Comparison of ENCODE assay signal across 14 cellular contexts in genomic region chr6:3340358-3340798, GRCh38.
DNase-seq lines count a peak whose midpoint lies in the region; ATAC-seq and TF ChIP-seq lines count a peak whose summit lies in the region.
"Had no signal": no experiment of that assay in that cellular context is flagged by ENCODE, and none has a peak within 500 bp of the region (broad histone marks: within the 10 kb centered on the region; RNA-seq: fewer than 3 reads in every experiment).

No MANE protein-coding gene starts in this region.

- H3K27me3 Mint-ChIP-seq in nephron progenitor cell (ENCODE audit: low read depth, poor library complexity) (no peaks in the 10 kb centered on the region), type B pancreatic cell (no peaks in the 10 kb centered on the region)
- peaks cover 15 to 41% of the 10 kb centered on the region in 2 donors for H3K27me3 Mint-ChIP-seq in CD8-positive, alpha-beta memory T cell

- H3K4me3 Mint-ChIP-seq in nephron progenitor cell (no peak overlapping the region), type B pancreatic cell (peak overlapping the region; percentile 37)
- no peak overlapping the region for H3K4me3 Mint-ChIP-seq in CD8-positive, alpha-beta memory T cell
- H3K4me3 Mint-ChIP-seq: CD4-positive, CD25-positive, alpha-beta regulatory T cell had no signal

- in situ Hi-C loops in KBM-7 (cut with MboI; ENCODE audit: low pct_unique_long_range_greater_than_20kb, low sequenced_read_pairs): no loop called here

- H3K4me1 Mint-ChIP-seq in nephron progenitor cell (peaks cover 86% of the 10 kb centered on the region), type B pancreatic cell (ENCODE audit: unreplicated experiment) (peaks cover 70% of the 10 kb centered on the region)
- peaks cover 5 to 7% (median 6%) of the 10 kb centered on the region in 3 donors for H3K4me1 Mint-ChIP-seq in CD8-positive, alpha-beta memory T cell

- TF ChIP-seq CTCF in WERI-Rb-1 (IDR thresholded peaks at IDR 0.05; ENCODE audit: low read depth, low read length) (no peak), nephron progenitor cell (IDR thresholded peaks at IDR 0.05) (no peak), type B pancreatic cell (conservative IDR thresholded peaks at IDR 0.05) (no peak)

- no peaks in the 10 kb centered on the region for H3K27me3 ChIP-seq in WERI-Rb-1 (ENCODE audit: insufficient read depth, low read depth, severe bottlenecking)
- no peaks in the 10 kb centered on the region for H3K27me3 ChIP-seq in CD8-positive, alpha-beta memory T cell (ENCODE audit: insufficient read depth, low read length, poor library complexity, severe bottlenecking)

- H3K36me3 Mint-ChIP-seq in nephron progenitor cell (ENCODE audit: low read depth) (no peaks in the 10 kb centered on the region), type B pancreatic cell (peaks cover 4% of the 10 kb centered on the region)
- H3K36me3 Mint-ChIP-seq in CD8-positive, alpha-beta memory T cell: no peaks in the 10 kb centered on the region

- peak overlapping the region; percentile 93 for H3K27ac ChIP-seq in WERI-Rb-1
- H3K27ac ChIP-seq in CD8-positive, alpha-beta memory T cell (ENCODE audit: low read depth, low read length): no peak overlapping the region

- ATAC-seq in GM19395 (IDR thresholded peaks at IDR 0.05; ENCODE audit: unreplicated experiment): no peak
- ATAC-seq: heart right ventricle had no signal

- CTCF ChIA-PET in CD8-positive, alpha-beta memory T cell (lab: Charles Lee): interaction anchor here (1.2 kb wide), 1 partner anchor 10 kb away, joined by 3 read pairs; no protein-coding TSS in a partner anchor

- H3K27ac Mint-ChIP-seq in nephron progenitor cell (peak overlapping the region; percentile 73), type B pancreatic cell (peak overlapping the region; percentile 50)
- no peak overlapping the region for H3K27ac Mint-ChIP-seq in CD8-positive, alpha-beta memory T cell
- H3K27ac Mint-ChIP-seq: CD4-positive, CD25-positive, alpha-beta regulatory T cell had no signal

- POLR2A ChIA-PET in CD8-positive, alpha-beta memory T cell (lab: Charles Lee): no interaction called here

- H3K36me3 ChIP-seq in WERI-Rb-1: no peaks in the 10 kb centered on the region
- H3K36me3 ChIP-seq in CD8-positive, alpha-beta memory T cell (ENCODE audit: insufficient read depth, low read length): no peaks in the 10 kb centered on the region
- H3K36me3 ChIP-seq: heart right ventricle had no signal

- H3K9me3 Mint-ChIP-seq in nephron progenitor cell: no peaks in the 10 kb centered on the region
- H3K9me3 Mint-ChIP-seq in type B pancreatic cell: no peaks in the 10 kb centered on the region
- H3K9me3 Mint-ChIP-seq in CD8-positive, alpha-beta memory T cell: no peaks in the 10 kb centered on the region
- H3K9me3 Mint-ChIP-seq: CD4-positive, CD25-positive, alpha-beta regulatory T cell had no signal

- DNase-seq in WERI-Rb-1 (no peak), fibroblast of gingiva (ENCODE audit: low read depth) (peak; percentile 90), nephron progenitor cell (no peak), type B pancreatic cell (ENCODE audit: extremely low spot score, unreplicated experiment) (no peak), KBM-7 (no peak)
- no peak for DNase-seq in CD8-positive, alpha-beta memory T cell
- DNase-seq: CD4-positive, CD25-positive, alpha-beta regulatory T cell; effector memory CD4-positive, alpha-beta T cell; heart right ventricle; NCI-H2081 treated with DMSO at 0.1 percent for 48 hours; SHP77 treated with DMSO at 0.1 percent for 48 hours; T1000 had no signal

- no peak overlapping the region for H3K4me3 ChIP-seq in WERI-Rb-1 (ENCODE audit: low read depth, low read length)
- H3K4me3 ChIP-seq in CD8-positive, alpha-beta memory T cell (ENCODE audit: low read length): no peak overlapping the region
- H3K4me3 ChIP-seq: heart right ventricle, lung had no signal

- H3K9me3 ChIP-seq in WERI-Rb-1 (ENCODE audit: severe bottlenecking): no peaks in the 10 kb centered on the region
- no peaks in the 10 kb centered on the region for H3K9me3 ChIP-seq in CD8-positive, alpha-beta memory T cell (ENCODE audit: low read length)
- H3K9me3 ChIP-seq: heart right ventricle had no signal

- H3K4me1 ChIP-seq in CD8-positive, alpha-beta memory T cell (ENCODE audit: insufficient read depth, low read length): peaks cover 8% of the 10 kb centered on the region

Comparison
In these comparisons a context has a peak if more than half of its experiments do, and no peak if none do; other contexts are left out.
1. H3K27ac Mint-ChIP-seq: peak in nephron progenitor cell (single experiment) and type B pancreatic cell (single experiment); none in CD8-positive, alpha-beta memory T cell (0 of 8).